Comparison of ENCODE assay signal across 8 cellular contexts in genomic region chr20:63863798-63864544, GRCh38. TPM values are rescaled to one million over a fixed set of nuclear protein-coding genes. Genes with fewer than 3 reads are reported as not detected.
DNase-seq lines count a peak whose midpoint lies in the region; ATAC-seq, FAIRE-seq and TF ChIP-seq lines count a peak whose summit lies in the region.

No MANE protein-coding gene starts in this region.

- no peak for FAIRE-seq in frontal cortex (lab: Jason Lieb, UNC)

- H2AFZ ChIP-seq in Karpas-422 (ENCODE audit: low read length), result peak overlapping the region; percentile 80

- peak overlapping the region; percentile 83 for H3K9ac ChIP-seq in Karpas-422 (ENCODE audit: low read length)

- H3K36me3 ChIP-seq in DOHH2 (ENCODE audit: control insufficient read depth, low read length) (peaks cover 32% of the 10 kb centered on the region), Karpas-422 (ENCODE audit: insufficient read depth, low read length) (no peaks in the 10 kb centered on the region)

- H3K9me3 ChIP-seq in DOHH2 (ENCODE audit: control insufficient read depth, insufficient read depth, low read length) (no peaks in the 10 kb centered on the region), Karpas-422 (ENCODE audit: low read length) (no peaks in the 10 kb centered on the region)

- peak overlapping the region; percentile 98 for H3K4me3 ChIP-seq in DOHH2 (ENCODE audit: low read length)
- H3K4me3 ChIP-seq in Karpas-422 (ENCODE audit: low read length), result peak overlapping the region; percentile 93

- peak; percentile 66 for TF ChIP-seq CTCF in DOHH2 (IDR thresholded peaks at IDR 0.05; ENCODE audit: low read depth, low read length, poor library complexity, severe bottlenecking)

- DNase-seq in Karpas-422 (peak; percentile 95), SHP77 treated with DMSO at 0.1 percent for 48 hours (lab: John Stamatoyannopoulos, UW) (peak; percentile 85), frontal cortex (ENCODE audit: low spot score in 2 of 2) (peak; percentile 79 to 86), non-pigmented ciliary epithelial cell (ENCODE audit: low read depth) (peak; percentile 26), superior temporal gyrus (ENCODE audit: extremely low spot score) (peak; percentile 66)
- peak; percentile 64 for DNase-seq in activated gamma-delta T cell treated with anti-CD3 and anti-CD28 coated beads, Interleukin-2, amount 50 U/mL, for 16 hours (ENCODE audit: low read depth)

- H3K79me2 ChIP-seq in DOHH2 (ENCODE audit: control insufficient read depth, low read length) (peaks cover 53% of the 10 kb centered on the region), Karpas-422 (ENCODE audit: low read length) (peaks cover 49% of the 10 kb centered on the region)

- H3K27ac ChIP-seq in DOHH2 (ENCODE audit: low read depth, low read length) (peak overlapping the region; percentile 75), Karpas-422 (ENCODE audit: low read length) (peak overlapping the region; percentile 86)

- peaks cover 3% of the 10 kb centered on the region; the same call in 1 of the 2 replicates for H4K20me1 ChIP-seq in DOHH2 (ENCODE audit: control insufficient read depth, insufficient read depth, low read depth, low read length)
- H4K20me1 ChIP-seq in Karpas-422 (ENCODE audit: insufficient read depth, low read depth, low read length), result peaks cover 10% of the 10 kb centered on the region

- H3K9me2 ChIP-seq in DOHH2 (replicated peaks; ENCODE audit: control insufficient read depth, low read length) (no peaks in the 10 kb centered on the region), Karpas-422 (replicated peaks; ENCODE audit: insufficient read depth, low read length) (no peaks in the 10 kb centered on the region)

- peaks cover 3% of the 10 kb centered on the region; the same call in 1 of the 2 replicates for H3F3A ChIP-seq in DOHH2 (ENCODE audit: control insufficient read depth, insufficient read depth)

- H3K4me2 ChIP-seq in DOHH2 (ENCODE audit: low read length) (peak overlapping the region; percentile 94), Karpas-422 (ENCODE audit: low read depth, low read length, poor library complexity, severe bottlenecking) (peak overlapping the region; percentile 77)

- peak; percentile 56 for ATAC-seq in GM21576 (IDR thresholded peaks at IDR 0.05; ENCODE audit: unreplicated experiment)

- no peaks in the 10 kb centered on the region for H3K27me3 ChIP-seq in DOHH2 (ENCODE audit: control insufficient read depth, low read length)
- no peaks in the 10 kb centered on the region for H3K27me3 ChIP-seq in Karpas-422 (ENCODE audit: low read length)

- H3K4me1 ChIP-seq in DOHH2 (ENCODE audit: control insufficient read depth, low read length) (peaks cover 16% of the 10 kb centered on the region), Karpas-422 (ENCODE audit: low read length) (peaks cover 18% of the 10 kb centered on the region)

RNA-seq across cellular contexts. Expression of gene TPD52L2, which starts 1.1 kb away (rescaled TPM):
- 25.9 and 38.3 TPM in 2 replicates for total RNA-seq in Karpas-422 (2014; rRNA removed; shearing (Covaris generic); ENCODE audit: low replicate concordance)
- 22.4 TPM for total RNA-seq in frontal cortex

RNA-seq across cellular contexts. Expression of gene ABHD16B, which starts 2.7 kb away (rescaled TPM):
- total RNA-seq in Karpas-422 (2014; rRNA removed; shearing (Covaris generic); ENCODE audit: low replicate concordance), result not detected in 2 replicates
- not detected for total RNA-seq in frontal cortex

RNA-seq across cellular contexts. Expression of gene DNAJC5, which starts 31.0 kb away (rescaled TPM):
- 22.9 and 28.5 TPM in 2 replicates for total RNA-seq in Karpas-422 (2014; rRNA removed; shearing (Covaris generic); ENCODE audit: low replicate concordance)
- 102 TPM for total RNA-seq in frontal cortex

RNA-seq across cellular contexts. Expression of gene ZBTB46, which starts 32.9 kb away (rescaled TPM):
- total RNA-seq in Karpas-422 (2014; rRNA removed; shearing (Covaris generic); ENCODE audit: low replicate concordance), result 0.18 TPM in 1 of 2 replicates, not detected in the other
- total RNA-seq in frontal cortex, result 22.4 TPM

Comparison
In these comparisons a context has a peak if more than half of its experiments do, and no peak if none do; other contexts are left out.
1. Peak in every context shown above with its lines: DNase-seq, ATAC-seq, H3K4me3 ChIP-seq and H3K27ac ChIP-seq.
2. DNase-seq: peak in every context shown above with its lines; median percentile 95 in Karpas-422; 85 in SHP77 treated with DMSO at 0.1 percent for 48 hours; 82 in frontal cortex; 66 in superior temporal gyrus; 64 in activated gamma-delta T cell treated with anti-CD3 and anti-CD28 coated beads, Interleukin-2, amount 50 U/mL, for 16 hours; 26 in non-pigmented ciliary epithelial cell.